ENCODE assay signal across 23 cellular contexts in the genomic region with DNA sequence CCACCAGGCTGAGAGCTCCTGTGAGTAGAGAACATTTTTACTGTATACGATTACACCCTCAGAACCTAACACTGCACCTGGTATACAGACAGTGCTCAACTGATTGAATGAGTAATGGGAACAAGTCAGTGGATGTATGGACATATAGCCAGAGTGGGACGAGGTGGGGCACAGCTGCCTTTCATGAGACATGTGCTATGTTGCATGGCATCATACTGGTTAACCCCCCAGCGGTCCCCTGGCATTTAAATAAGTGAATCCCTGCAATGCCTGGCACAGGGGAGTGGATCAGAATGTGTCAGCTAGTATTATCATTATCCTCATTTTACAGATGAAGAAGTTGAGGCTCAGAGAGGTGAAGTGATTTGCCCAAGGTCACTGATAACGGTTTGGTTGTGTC. TPM values are rescaled to one million over a fixed set of nuclear protein-coding genes. Genes with fewer than 3 reads are reported as not detected.
A peak's percentile ranks its signal among the peaks of the same experiment; 100 is the strongest.
DNase-seq lines count a peak whose midpoint lies in the region; ATAC-seq and TF ChIP-seq lines count a peak whose summit lies in the region.
"Had no signal": no experiment of that assay in that cellular context is flagged by ENCODE, and none has a peak within 500 bp of the region (broad histone marks: within the 10 kb centered on the region; RNA-seq: fewer than 3 reads in every experiment).

No MANE protein-coding gene starts in this region.

- no peak overlapping the region for H3K27ac ChIP-seq in osteoblast (ENCODE audit: low read depth, low read length)
- H3K27ac ChIP-seq: 22Rv1; BLaER1 treated with 17β-estradiol and CSF1 and Interleukin-3, amounts not matched to agents 10 nM and 100 nM had no signal

- H3K79me2 ChIP-seq in osteoblast (ENCODE audit: insufficient read depth, low read length), result no peaks in the 10 kb centered on the region

- CTCF ChIA-PET in activated CD4-positive, alpha-beta memory T cell treated with anti-CD3 and anti-CD28 coated beads, Interleukin-2, amount 10 ng/mL, durations not matched to agents 7 days and 5 days (lab: Charles Lee), result no interaction called here
- CTCF ChIA-PET in activated CD4-positive, alpha-beta memory T cell treated with anti-CD3 and anti-CD28 coated beads for 36 hours (lab: Charles Lee), result no interaction called here

- H3K27me3 Mint-ChIP-seq in activated CD4-positive, alpha-beta memory T cell treated with anti-CD3 and anti-CD28 coated beads, Interleukin-2, amount 10 ng/mL, durations not matched to agents 7 days and 5 days, result peaks cover 44% of the 10 kb centered on the region
- peaks cover 16% of the 10 kb centered on the region for H3K27me3 Mint-ChIP-seq in activated CD4-positive, alpha-beta memory T cell treated with anti-CD3 and anti-CD28 coated beads for 36 hours

- H3K9me3 Mint-ChIP-seq in activated CD4-positive, alpha-beta memory T cell treated with anti-CD3 and anti-CD28 coated beads, Interleukin-2, amount 10 ng/mL, durations not matched to agents 7 days and 5 days, result no peaks in the 10 kb centered on the region
- no peaks in the 10 kb centered on the region for H3K9me3 Mint-ChIP-seq in activated CD4-positive, alpha-beta memory T cell treated with anti-CD3 and anti-CD28 coated beads for 36 hours

- no peaks in the 10 kb centered on the region for H3K9me3 ChIP-seq in osteoblast (ENCODE audit: low read depth, low read length)
- H3K9me3 ChIP-seq: BLaER1 treated with 17β-estradiol and CSF1 and Interleukin-3, amounts not matched to agents 10 nM and 100 nM; Caco-2 had no signal

- H3K4me3 Mint-ChIP-seq in activated CD4-positive, alpha-beta memory T cell treated with anti-CD3 and anti-CD28 coated beads, Interleukin-2, amount 10 ng/mL, durations not matched to agents 7 days and 5 days, result no peak overlapping the region
- H3K4me3 Mint-ChIP-seq in activated CD4-positive, alpha-beta memory T cell treated with anti-CD3 and anti-CD28 coated beads for 36 hours, result no peak overlapping the region
- H3K4me3 Mint-ChIP-seq: CD4-positive, alpha-beta memory T cell had no signal

- no peak overlapping the region for H3K4me2 ChIP-seq in osteoblast (ENCODE audit: insufficient read depth, low read length)

- POLR2A ChIA-PET in activated CD4-positive, alpha-beta memory T cell treated with anti-CD3 and anti-CD28 coated beads, Interleukin-2, amount 10 ng/mL, durations not matched to agents 7 days and 5 days (lab: Charles Lee), result no interaction called here
- POLR2A ChIA-PET in activated CD4-positive, alpha-beta memory T cell treated with anti-CD3 and anti-CD28 coated beads for 36 hours (lab: Charles Lee), result no interaction called here

- peak; percentile 9 for DNase-seq in activated CD4-positive, alpha-beta memory T cell treated with anti-CD3 and anti-CD28 coated beads, Interleukin-2, amount 10 ng/mL, durations not matched to agents 7 days and 5 days
- no peak for DNase-seq in activated CD4-positive, alpha-beta memory T cell treated with anti-CD3 and anti-CD28 coated beads for 36 hours
- peak; percentile 12 for DNase-seq in ecto neural progenitor cell (ENCODE audit: low spot score)
- DNase-seq in osteoblast (ENCODE audit: insufficient read length, low spot score, missing footprints), result no peak
- no peak for DNase-seq in anterior cingulate cortex (lab: John Stamatoyannopoulos, UW)
- no peak for DNase-seq in kidney tubule cell (ENCODE audit: low spot score)
- DNase-seq: Caco-2; CD4-positive, alpha-beta memory T cell; DMS 273 treated with DMSO at 0.1 percent for 48 hours; DMS79 treated with DMSO at 0.1 percent for 48 hours; Karpas-422; MV-4-11; NCI-H1105 treated with DMSO at 0.1 percent for 48 hours; NCI-H2029 treated with DMSO at 0.1 percent for 48 hours; NCI-H226; NCI-H524 treated with DMSO at 0.1 percent for 48 hours; NCI-H82 had no signal

- H3K27ac Mint-ChIP-seq in activated CD4-positive, alpha-beta memory T cell treated with anti-CD3 and anti-CD28 coated beads, Interleukin-2, amount 10 ng/mL, durations not matched to agents 7 days and 5 days, result no peak overlapping the region
- H3K27ac Mint-ChIP-seq in activated CD4-positive, alpha-beta memory T cell treated with anti-CD3 and anti-CD28 coated beads for 36 hours, result no peak overlapping the region
- H3K27ac Mint-ChIP-seq: CD4-positive, alpha-beta memory T cell had no signal

- H4K20me1 ChIP-seq in osteoblast (ENCODE audit: insufficient read depth, low read length), result no peaks in the 10 kb centered on the region

- TF ChIP-seq CTCF in osteoblast (IDR thresholded peaks at IDR 0.05; ENCODE audit: extremely low read depth, low read depth, low read length), result peak; percentile 4

- H3K36me3 ChIP-seq in osteoblast (ENCODE audit: insufficient read depth, low read length), result no peaks in the 10 kb centered on the region
- H3K36me3 ChIP-seq: BLaER1 treated with 17β-estradiol and CSF1 and Interleukin-3, amounts not matched to agents 10 nM and 100 nM had no signal

- ATAC-seq in HG02642 (IDR thresholded peaks at IDR 0.05; ENCODE audit: poor library complexity, unreplicated experiment) (no peak), HG03520 (IDR thresholded peaks at IDR 0.05; ENCODE audit: unreplicated experiment) (no peak)
- ATAC-seq: Panc1 had no signal

- peaks cover 42% of the 10 kb centered on the region for H3K27me3 ChIP-seq in osteoblast (ENCODE audit: insufficient read depth, low read length)
- H3K27me3 ChIP-seq: BLaER1 treated with 17β-estradiol and CSF1 and Interleukin-3, amounts not matched to agents 10 nM and 100 nM had no signal

- H3K4me1 Mint-ChIP-seq in activated CD4-positive, alpha-beta memory T cell treated with anti-CD3 and anti-CD28 coated beads, Interleukin-2, amount 10 ng/mL, durations not matched to agents 7 days and 5 days, result peaks cover 7% of the 10 kb centered on the region
- peaks cover 8% of the 10 kb centered on the region for H3K4me1 Mint-ChIP-seq in activated CD4-positive, alpha-beta memory T cell treated with anti-CD3 and anti-CD28 coated beads for 36 hours (ENCODE audit: low read depth)

- intact Hi-C loops in activated CD4-positive, alpha-beta memory T cell treated with anti-CD3 and anti-CD28 coated beads for 36 hours (cut with micrococcal nuclease), result no loop called here

- no peaks in the 10 kb centered on the region for H3K36me3 Mint-ChIP-seq in activated CD4-positive, alpha-beta memory T cell treated with anti-CD3 and anti-CD28 coated beads, Interleukin-2, amount 10 ng/mL, durations not matched to agents 7 days and 5 days (ENCODE audit: low read depth)
- no peaks in the 10 kb centered on the region for H3K36me3 Mint-ChIP-seq in activated CD4-positive, alpha-beta memory T cell treated with anti-CD3 and anti-CD28 coated beads for 36 hours

- H3K4me3 ChIP-seq in osteoblast (ENCODE audit: insufficient read depth, low read length), result no peak overlapping the region
- H3K4me3 ChIP-seq: BLaER1 treated with 17β-estradiol and CSF1 and Interleukin-3, amounts not matched to agents 10 nM and 100 nM had no signal

- H2AFZ ChIP-seq in osteoblast (ENCODE audit: low read length), result no peak overlapping the region

- peaks cover 8% of the 10 kb centered on the region for H3K4me1 ChIP-seq in osteoblast (ENCODE audit: insufficient read depth, low read length)
- H3K4me1 ChIP-seq: Caco-2 had no signal

RNA-seq across cellular contexts. Expression of a gene that starts 55.8 kb away (rescaled TPM):
- not detected for total RNA-seq in activated CD4-positive, alpha-beta memory T cell treated with anti-CD3 and anti-CD28 coated beads, Interleukin-2, amount 10 ng/mL, durations not matched to agents 7 days and 5 days
- total RNA-seq in activated CD4-positive, alpha-beta memory T cell treated with anti-CD3 and anti-CD28 coated beads for 36 hours, result under 1 TPM in 1 of 2 experiments, not detected in 1; 0.05 TPM
- not detected in 2 replicates for total RNA-seq in osteoblast
- total RNA-seq: Caco-2; CD4-positive, alpha-beta memory T cell; M059J had no signal

Comparison
In these comparisons a context has a peak if more than half of its experiments do, and no peak if none do; other contexts are left out.
1. DNase-seq: peak in activated CD4-positive, alpha-beta memory T cell treated with anti-CD3 and anti-CD28 coated beads, Interleukin-2, amount 10 ng/mL, durations not matched to agents 7 days and 5 days (single experiment) and ecto neural progenitor cell (single experiment); none in activated CD4-positive, alpha-beta memory T cell treated with anti-CD3 and anti-CD28 coated beads for 36 hours (single experiment), osteoblast (single experiment), anterior cingulate cortex (0 of 58) and kidney tubule cell (single experiment).